13 cellular contexts compared by ENCODE assay signal in the genomic region with DNA sequence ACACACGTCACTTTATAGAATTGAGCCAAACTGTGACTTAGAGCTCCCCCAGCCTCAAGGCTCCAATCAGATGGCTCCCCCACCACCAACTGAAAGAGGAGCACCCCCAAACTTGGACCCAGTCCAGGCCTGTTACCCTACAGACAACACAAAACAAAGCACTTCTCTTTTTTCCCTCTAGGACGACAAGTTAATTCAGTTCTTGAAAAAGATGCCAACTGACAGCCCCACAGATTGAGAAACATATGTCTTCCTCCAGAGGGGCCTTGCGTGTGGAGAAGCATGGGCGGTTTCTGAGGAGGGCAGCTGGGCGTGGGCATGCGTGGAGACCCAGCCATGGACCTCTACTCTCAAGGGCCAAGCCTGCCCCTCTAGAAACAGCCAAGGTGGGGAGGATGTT.
"Had no signal": no experiment of that assay in that cellular context is flagged by ENCODE, and none has a peak within 500 bp of the region (broad histone marks: within the 10 kb centered on the region; RNA-seq: fewer than 3 reads in every experiment).

No MANE protein-coding gene starts in this region.

- H3K27ac Mint-ChIP-seq: activated CD4-positive, alpha-beta T cell treated with anti-CD3 and anti-CD28 coated beads, Interleukin-2, amount 10 ng/mL, durations not matched to agents 24 days and 14 days; activated naive CD8-positive, alpha-beta T cell treated with anti-CD3 and anti-CD28 coated beads, Interleukin-2, amount 50 U/mL, for 24 hours; activated T-helper 1 cell treated with anti-CD3 and anti-CD28 coated beads, Interleukin-12 subunit alpha, Interleukin-12 subunit beta, Interleukin-2, Interleukin-4 antibody, amounts not matched to agents 30 ng/mL and 10 ng/mL and 1 ng/mL, durations not matched to agents 14 hours and 24 hours and 36 hours; naive thymus-derived CD8-positive, alpha-beta T cell; stimulated activated effector memory CD8-positive, alpha-beta T cell treated with anti-CD3 and anti-CD28 coated beads, Interleukin-12 subunit alpha, Interleukin-12 subunit beta, amount 100 ng/mL, for 72 hours; WTC11 had no signal

- H3K4me1 Mint-ChIP-seq: WTC11 had no signal

- H3K4me3 Mint-ChIP-seq: activated CD4-positive, alpha-beta T cell treated with anti-CD3 and anti-CD28 coated beads, Interleukin-2, amount 10 ng/mL, durations not matched to agents 24 days and 14 days; activated naive CD8-positive, alpha-beta T cell treated with anti-CD3 and anti-CD28 coated beads, Interleukin-2, amount 50 U/mL, for 24 hours; activated T-helper 1 cell treated with anti-CD3 and anti-CD28 coated beads, Interleukin-12 subunit alpha, Interleukin-12 subunit beta, Interleukin-2, Interleukin-4 antibody, amounts not matched to agents 30 ng/mL and 10 ng/mL and 1 ng/mL, durations not matched to agents 14 hours and 24 hours and 36 hours; naive thymus-derived CD8-positive, alpha-beta T cell; stimulated activated effector memory CD8-positive, alpha-beta T cell treated with anti-CD3 and anti-CD28 coated beads, Interleukin-12 subunit alpha, Interleukin-12 subunit beta, amount 100 ng/mL, for 72 hours; WTC11 had no signal

- DNase-seq: activated CD4-positive, alpha-beta T cell treated with anti-CD3 and anti-CD28 coated beads, Interleukin-2, amount 10 ng/mL, durations not matched to agents 24 days and 14 days; activated naive CD4-positive, alpha-beta T cell treated with Interleukin-2 at 50 U/mL for 16 hours; activated naive CD8-positive, alpha-beta T cell treated with anti-CD3 and anti-CD28 coated beads, Interleukin-2, amount 50 U/mL, for 24 hours; esophagus squamous epithelium; foreskin fibroblast; glutamatergic neuron; left cardiac atrium; lower lobe of right lung; naive thymus-derived CD8-positive, alpha-beta T cell; right cardiac atrium had no signal

- ATAC-seq: activated naive CD8-positive, alpha-beta T cell treated with anti-CD3 and anti-CD28 coated beads, Interleukin-2, amount 50 U/mL, for 24 hours; left cardiac atrium; lower lobe of right lung; naive thymus-derived CD8-positive, alpha-beta T cell; right cardiac atrium; stimulated activated effector memory CD8-positive, alpha-beta T cell treated with anti-CD3 and anti-CD28 coated beads, Interleukin-12 subunit alpha, Interleukin-12 subunit beta, amount 100 ng/mL, for 72 hours; WTC11 had no signal

- H3K27me3 Mint-ChIP-seq: activated CD4-positive, alpha-beta T cell treated with anti-CD3 and anti-CD28 coated beads, Interleukin-2, amount 10 ng/mL, durations not matched to agents 24 days and 14 days; activated naive CD8-positive, alpha-beta T cell treated with anti-CD3 and anti-CD28 coated beads, Interleukin-2, amount 50 U/mL, for 24 hours had no signal

- H3K36me3 Mint-ChIP-seq: stimulated activated effector memory CD8-positive, alpha-beta T cell treated with anti-CD3 and anti-CD28 coated beads, Interleukin-12 subunit alpha, Interleukin-12 subunit beta, amount 100 ng/mL, for 72 hours had no signal
